In genomic region chr1:56867491-56867890, GRCh38 we compare ENCODE assay signal across 30 cellular contexts. TPM values are rescaled to one million over a fixed set of nuclear protein-coding genes. Genes with fewer than 3 reads are reported as not detected.
"Had no signal": no experiment of that assay in that cellular context is flagged by ENCODE, and none has a peak within 500 bp of the region (broad histone marks: within the 10 kb centered on the region; RNA-seq: fewer than 3 reads in every experiment).

No MANE protein-coding gene starts in this region.

- H3K36me3 ChIP-seq: breast epithelium, gastroesophageal sphincter, ovary, sigmoid colon, transverse colon had no signal

- H3K27ac ChIP-seq: breast epithelium, gastroesophageal sphincter, ovary, psoas muscle, sigmoid colon, testis, transverse colon had no signal

- H3K9me3 ChIP-seq: breast epithelium, gastroesophageal sphincter, ovary, psoas muscle, sigmoid colon, testis, transverse colon had no signal

- H3K27me3 ChIP-seq: breast epithelium, ovary, sigmoid colon, testis, transverse colon had no signal

- ATAC-seq: gastroesophageal sphincter; left colon; naive thymus-derived CD4-positive, alpha-beta T cell; psoas muscle; stimulated activated naive B cell treated with anti-CD40 and anti-IgM and Interleukin-4, amounts not matched to agents 10 μg/mL and 1 μg/mL and 100 μg/mL, for 72 hours had no signal

- H3K4me1 ChIP-seq: breast epithelium, gastroesophageal sphincter, psoas muscle, sigmoid colon, testis, transverse colon had no signal

- H3K4me3 ChIP-seq: breast epithelium, gastroesophageal sphincter, ovary, psoas muscle, sigmoid colon, testis, transverse colon had no signal

- DNase-seq: activated CD4-positive, alpha-beta T cell treated with anti-CD3 and anti-CD28 coated beads for 4 hours; activated CD4-positive, alpha-beta T cell treated with anti-CD3 and anti-CD28 coated beads, Interleukin-2, amount 50 U/mL, for 4 hours; activated CD8-positive, alpha-beta memory T cell treated with anti-CD3 and anti-CD28 coated beads for 24 hours; activated gamma-delta T cell; activated naive CD4-positive, alpha-beta T cell treated with anti-CD3 and anti-CD28 coated beads, Interleukin-2, amount 10 ng/mL, durations not matched to agents 7 days and 5 days; activated T-cell treated with anti-CD3 and anti-CD28 coated beads, Interleukin-2, amount 50 U/mL, for 24 hours; dermis blood vessel endothelial cell; effector CD4-positive, alpha-beta T cell; head of caudate nucleus; hypothalamus; immature natural killer cell; kidney; left colon; naive thymus-derived CD4-positive, alpha-beta T cell; ovary; psoas muscle; sigmoid colon; small intestine; stimulated activated CD4-positive, alpha-beta T cell treated with anti-CD3 and anti-CD28 coated beads, Interleukin-1b, Interleukin-23, amount 100 ng/mL, for 48 hours; stimulated activated naive B cell treated with anti-CD40 and anti-IgM and Interleukin-4, amounts not matched to agents 10 μg/mL and 1 μg/mL and 100 μg/mL, for 72 hours; testis; transverse colon had no signal

RNA-seq across cellular contexts. Expression of gene C8A, which starts 12.9 kb away (rescaled TPM):
- total RNA-seq: breast epithelium; dermis blood vessel endothelial cell; fibroblast of lung; fibroblast of villous mesenchyme; gastroesophageal sphincter; left colon; mammary epithelial cell; mesothelial cell of epicardium; naive thymus-derived CD4-positive, alpha-beta T cell; psoas muscle; sigmoid colon; T-helper 1 cell treated with Interleukin-12 subunit alpha and Interleukin-12 subunit beta and Interleukin-4 antibody, amounts not matched to agents 30 ng/mL and 1 ng/mL, for 36 hours; testis; transverse colon had no signal
- polyA plus RNA-seq: fibroblast of lung; immature natural killer cell; mammary epithelial cell; naive thymus-derived CD4-positive, alpha-beta T cell; neural cell; ovary; psoas muscle; sigmoid colon had no signal

RNA-seq across cellular contexts. Expression of gene FYB2, which starts 48.3 kb away (rescaled TPM):
- total RNA-seq: dermis blood vessel endothelial cell; fibroblast of lung; fibroblast of villous mesenchyme; mammary epithelial cell; naive thymus-derived CD4-positive, alpha-beta T cell; sigmoid colon; T-helper 1 cell treated with Interleukin-12 subunit alpha and Interleukin-12 subunit beta and Interleukin-4 antibody, amounts not matched to agents 30 ng/mL and 1 ng/mL, for 36 hours had no signal
- polyA plus RNA-seq: fibroblast of lung; immature natural killer cell; mammary epithelial cell; naive thymus-derived CD4-positive, alpha-beta T cell had no signal
